ENCODE assay signal across 10 cellular contexts in the genomic region with DNA sequence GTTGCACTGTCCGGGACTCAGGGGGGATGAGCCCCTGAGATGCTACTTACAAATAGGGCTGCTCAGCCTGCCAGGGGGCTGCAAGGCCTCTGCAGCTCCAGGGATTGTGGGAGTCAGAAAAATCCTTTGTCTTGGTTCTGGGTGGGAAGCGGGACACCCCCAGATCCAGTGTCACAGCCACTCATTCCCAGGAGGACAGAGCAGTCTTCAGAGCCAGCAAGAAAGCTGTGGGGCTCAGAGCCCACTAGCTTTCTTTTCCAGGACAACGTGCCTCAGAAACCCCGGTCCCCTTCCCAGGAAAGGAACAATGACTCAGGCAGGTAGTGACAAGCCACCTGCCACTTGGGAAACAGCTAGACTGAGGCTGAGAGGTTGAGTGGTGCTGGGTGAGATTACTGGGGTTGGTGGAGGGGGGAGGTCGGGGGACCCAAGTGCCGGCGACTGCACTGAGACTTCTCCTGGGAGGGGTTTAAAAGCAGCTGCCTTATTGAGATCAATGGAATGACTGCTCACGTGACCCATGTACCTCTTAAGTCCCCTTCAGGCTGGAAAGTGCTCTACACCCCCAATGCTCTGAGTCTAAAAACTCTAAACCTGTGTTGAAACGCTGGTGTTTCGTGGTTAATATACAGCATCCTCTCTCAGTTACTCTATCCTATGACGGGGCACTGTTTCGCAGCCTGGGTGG.
DNase-seq lines count a peak whose midpoint lies in the region; ATAC-seq, FAIRE-seq and TF ChIP-seq lines count a peak whose summit lies in the region.
"Had no signal": no experiment of that assay in that cellular context is flagged by ENCODE, and none has a peak within 500 bp of the region (broad histone marks: within the 10 kb centered on the region; RNA-seq: fewer than 3 reads in every experiment).

No MANE protein-coding gene starts in this region.

- peak overlapping the region; percentile 95 for H3K27ac ChIP-seq in astrocyte (ENCODE audit: low read depth, low read length)
- H3K27ac ChIP-seq in neural progenitor cell, result no peak overlapping the region
- H3K27ac ChIP-seq: colonic mucosa had no signal

- no peaks in the 10 kb centered on the region for H3K27me3 Mint-ChIP-seq in astrocyte (ENCODE audit: low read depth, unreplicated experiment)
- H3K27me3 Mint-ChIP-seq in neural progenitor cell (ENCODE audit: insufficient read depth, low read depth), result peaks cover 7% of the 10 kb centered on the region

- H3K4me1 ChIP-seq in astrocyte (ENCODE audit: insufficient read depth, low read length), result peaks cover 45% of the 10 kb centered on the region
- peaks cover 37% of the 10 kb centered on the region for H3K4me1 ChIP-seq in neural progenitor cell

- no peaks in the 10 kb centered on the region for H3K36me3 ChIP-seq in astrocyte (ENCODE audit: insufficient read depth, low read length)
- no peaks in the 10 kb centered on the region for H3K36me3 ChIP-seq in neural progenitor cell
- H3K36me3 ChIP-seq: colonic mucosa had no signal

- H4K20me1 ChIP-seq in astrocyte (ENCODE audit: insufficient read depth, low read length) (no peaks in the 10 kb centered on the region), neural progenitor cell (ENCODE audit: low read depth) (peaks cover 29% of the 10 kb centered on the region)

- no peak for FAIRE-seq in astrocyte (lab: Jason Lieb, UNC)
- FAIRE-seq: small intestine had no signal

- H3K36me3 Mint-ChIP-seq in astrocyte (ENCODE audit: low read depth, unreplicated experiment), result peaks cover 16% of the 10 kb centered on the region
- H3K36me3 Mint-ChIP-seq in neural progenitor cell, result peaks cover 10% of the 10 kb centered on the region

- TF ChIP-seq CTCF in astrocyte (IDR thresholded peaks at IDR 0.05; ENCODE audit: insufficient read depth, low read depth, low read length) (no peak), neural progenitor cell (IDR thresholded peaks at IDR 0.05) (peak; percentile 8)

- H3K27ac Mint-ChIP-seq in astrocyte (ENCODE audit: unreplicated experiment) (peak overlapping the region; percentile 100), neural progenitor cell (no peak overlapping the region)

- H3K9ac ChIP-seq in astrocyte (ENCODE audit: low read length), result peak overlapping the region; percentile 69
- H3K9ac ChIP-seq in neural progenitor cell, result no peak overlapping the region

- H3K9me3 ChIP-seq in astrocyte (ENCODE audit: insufficient read depth, low read depth, low read length), result no peaks in the 10 kb centered on the region
- H3K9me3 ChIP-seq in neural progenitor cell (ENCODE audit: low read depth), result no peaks in the 10 kb centered on the region
- H3K9me3 ChIP-seq: colonic mucosa had no signal

- no peak overlapping the region for H2AFZ ChIP-seq in astrocyte (ENCODE audit: low read depth, low read length)
- no peak overlapping the region for H2AFZ ChIP-seq in neural progenitor cell (replicated peaks)

- DNase-seq in NCI-H748 (lab: John Stamatoyannopoulos, UW; ENCODE audit: unreplicated experiment), result peak; percentile 22
- DNase-seq in NCI-H748 treated with DMSO at 0.1 percent for 48 hours (lab: John Stamatoyannopoulos, UW), result no peak
- DNase-seq in NCI-H2107 treated with DMSO at 0.1 percent for 48 hours (lab: John Stamatoyannopoulos, UW; ENCODE audit: unreplicated experiment), result peak; percentile 96
- DNase-seq in astrocyte (ENCODE audit: low read depth), result no peak
- DNase-seq in neural progenitor cell (ENCODE audit: low spot score), result peak; percentile 44
- DNase-seq in amniotic stem cell (lab: John Stamatoyannopoulos, UW), result no peak
- no peak for DNase-seq in hypothalamus (lab: John Stamatoyannopoulos, UW)

- H3K27me3 ChIP-seq in astrocyte (ENCODE audit: insufficient read depth, low read length) (no peaks in the 10 kb centered on the region), neural progenitor cell (no peaks in the 10 kb centered on the region)
- H3K27me3 ChIP-seq: colonic mucosa had no signal

- peak overlapping the region; percentile 72 for H3K4me2 ChIP-seq in astrocyte (ENCODE audit: low read length)
- H3K4me2 ChIP-seq in neural progenitor cell, result peak overlapping the region; percentile 48

- peaks cover 43% of the 10 kb centered on the region for H3F3A ChIP-seq in neural progenitor cell (ENCODE audit: low read depth)

- H3K9me3 Mint-ChIP-seq in astrocyte (ENCODE audit: unreplicated experiment) (no peaks in the 10 kb centered on the region), neural progenitor cell (no peaks in the 10 kb centered on the region)

- H3K79me2 ChIP-seq in astrocyte (ENCODE audit: insufficient read depth, low read length), result no peaks in the 10 kb centered on the region
- no peaks in the 10 kb centered on the region for H3K79me2 ChIP-seq in neural progenitor cell (ENCODE audit: low read depth)

- no peak overlapping the region for H3K4me3 ChIP-seq in astrocyte (ENCODE audit: insufficient read depth, low read depth, low read length)
- H3K4me3 ChIP-seq in neural progenitor cell, result no peak overlapping the region
- H3K4me3 ChIP-seq: colonic mucosa had no signal

- H3K4me1 Mint-ChIP-seq in astrocyte (ENCODE audit: low read depth, unreplicated experiment), result peaks cover 49% of the 10 kb centered on the region
- peaks cover 48% of the 10 kb centered on the region for H3K4me1 Mint-ChIP-seq in neural progenitor cell

- no peak overlapping the region for H3K4me3 Mint-ChIP-seq in astrocyte (ENCODE audit: unreplicated experiment)
- H3K4me3 Mint-ChIP-seq in neural progenitor cell, result no peak overlapping the region

- ATAC-seq in HG02840 (IDR thresholded peaks at IDR 0.05; ENCODE audit: low FRiP score, unreplicated experiment), result no peak

Comparison
In these comparisons a context has a peak if more than half of its experiments do, and no peak if none do; other contexts are left out.
1. DNase-seq: peak in NCI-H748 (single experiment), NCI-H2107 treated with DMSO at 0.1 percent for 48 hours (single experiment) and neural progenitor cell (single experiment); none in NCI-H748 treated with DMSO at 0.1 percent for 48 hours (single experiment), astrocyte (single experiment), amniotic stem cell (single experiment) and hypothalamus (0 of 51).